ENCODE assay signal across 16 cellular contexts in genomic region chr21:15831497-15831896, GRCh38.
DNase-seq lines count a peak whose midpoint lies in the region; ATAC-seq and TF ChIP-seq lines count a peak whose summit lies in the region.
"Had no signal": no experiment of that assay in that cellular context is flagged by ENCODE, and none has a peak within 500 bp of the region (broad histone marks: within the 10 kb centered on the region; RNA-seq: fewer than 3 reads in every experiment).

No MANE protein-coding gene starts in this region.

- H3K36me3 Mint-ChIP-seq in activated CD8-positive, alpha-beta memory T cell treated with anti-CD3 and anti-CD28 coated beads, Interleukin-2, amount 10 ng/mL, durations not matched to agents 7 days and 5 days = peaks cover 33% of the 10 kb centered on the region
- H3K36me3 Mint-ChIP-seq in central memory CD8-positive, alpha-beta T cell (ENCODE audit: insufficient read depth) = peaks cover 42% of the 10 kb centered on the region
- H3K36me3 Mint-ChIP-seq in natural killer cell = peaks cover 5% of the 10 kb centered on the region

- H3K27ac Mint-ChIP-seq in activated CD8-positive, alpha-beta memory T cell treated with anti-CD3 and anti-CD28 coated beads, Interleukin-2, amount 10 ng/mL, durations not matched to agents 7 days and 5 days = peak overlapping the region; percentile 76
- peak overlapping the region; percentile 8 for H3K27ac Mint-ChIP-seq in central memory CD8-positive, alpha-beta T cell (ENCODE audit: low read depth)
- peak overlapping the region; percentile 33 to 68 for H3K27ac Mint-ChIP-seq in natural killer cell
- H3K27ac Mint-ChIP-seq: CD14-positive monocyte; CD4-positive, alpha-beta memory T cell; H9 had no signal

- ATAC-seq in activated CD8-positive, alpha-beta memory T cell treated with anti-CD3 and anti-CD28 coated beads, Interleukin-2, amount 10 ng/mL, durations not matched to agents 7 days and 5 days = peak; percentile 91
- peak; percentile 81 for ATAC-seq in central memory CD8-positive, alpha-beta T cell (replicated peaks; ENCODE audit: extremely low read depth, poor library complexity, severe bottlenecking)
- peak; percentile 58 to 86 (median 70) for ATAC-seq in natural killer cell
- ATAC-seq: A549 had no signal

- intact Hi-C loops in natural killer cell (cut with micrococcal nuclease) = no loop called here

- H3K4me3 Mint-ChIP-seq in activated CD8-positive, alpha-beta memory T cell treated with anti-CD3 and anti-CD28 coated beads, Interleukin-2, amount 10 ng/mL, durations not matched to agents 7 days and 5 days = no peak overlapping the region
- no peak overlapping the region for H3K4me3 Mint-ChIP-seq in central memory CD8-positive, alpha-beta T cell
- H3K4me3 Mint-ChIP-seq in natural killer cell = peak overlapping the region; percentile 56
- H3K4me3 Mint-ChIP-seq: CD14-positive monocyte; CD4-positive, alpha-beta memory T cell; H9 had no signal

- CTCF ChIA-PET in activated CD8-positive, alpha-beta memory T cell treated with anti-CD3 and anti-CD28 coated beads, Interleukin-2, amount 10 ng/mL, durations not matched to agents 7 days and 5 days (lab: Charles Lee) = no interaction called here

- H3K27me3 Mint-ChIP-seq in activated CD8-positive, alpha-beta memory T cell treated with anti-CD3 and anti-CD28 coated beads, Interleukin-2, amount 10 ng/mL, durations not matched to agents 7 days and 5 days = no peaks in the 10 kb centered on the region
- H3K27me3 Mint-ChIP-seq in central memory CD8-positive, alpha-beta T cell = no peaks in the 10 kb centered on the region
- H3K27me3 Mint-ChIP-seq in natural killer cell (ENCODE audit: low read depth in 2 of 2) = no peaks in the 10 kb centered on the region
- H3K27me3 Mint-ChIP-seq: CD4-positive, alpha-beta memory T cell had no signal

- H3K4me3 ChIP-seq in Jurkat, Clone E6-1 (ENCODE audit: low read length) = no peak overlapping the region
- H3K4me3 ChIP-seq: A549, BLaER1 had no signal

- TF ChIP-seq CTCF in natural killer cell (IDR thresholded peaks at IDR 0.05) = no peak

- H3K9me3 Mint-ChIP-seq in activated CD8-positive, alpha-beta memory T cell treated with anti-CD3 and anti-CD28 coated beads, Interleukin-2, amount 10 ng/mL, durations not matched to agents 7 days and 5 days (ENCODE audit: low read depth) = no peaks in the 10 kb centered on the region
- H3K9me3 Mint-ChIP-seq in central memory CD8-positive, alpha-beta T cell = no peaks in the 10 kb centered on the region
- no peaks in the 10 kb centered on the region for H3K9me3 Mint-ChIP-seq in natural killer cell
- H3K9me3 Mint-ChIP-seq: CD14-positive monocyte; CD4-positive, alpha-beta memory T cell; H9 had no signal

- H3K4me1 Mint-ChIP-seq in activated CD8-positive, alpha-beta memory T cell treated with anti-CD3 and anti-CD28 coated beads, Interleukin-2, amount 10 ng/mL, durations not matched to agents 7 days and 5 days = peaks cover 17% of the 10 kb centered on the region
- H3K4me1 Mint-ChIP-seq in central memory CD8-positive, alpha-beta T cell = peaks cover 30% of the 10 kb centered on the region
- peaks cover 14 to 20% of the 10 kb centered on the region in 2 donors for H3K4me1 Mint-ChIP-seq in natural killer cell
- H3K4me1 Mint-ChIP-seq: CD14-positive monocyte, H9 had no signal

- no peak for DNase-seq in activated CD8-positive, alpha-beta memory T cell treated with anti-CD3 and anti-CD28 coated beads, Interleukin-2, amount 10 ng/mL, durations not matched to agents 7 days and 5 days
- DNase-seq in activated CD8-positive, alpha-beta memory T cell treated with anti-CD3 and anti-CD28 coated beads, Interleukin-2, amount 50 U/mL, for 4 hours = no peak
- DNase-seq in Jurkat, Clone E6-1 (ENCODE audit: low read depth, low spot score) = peak; percentile 8
- no peak for DNase-seq in central memory CD8-positive, alpha-beta T cell (ENCODE audit: low spot score in 2 of 2)
- DNase-seq in natural killer cell (no peak), AG20443 (ENCODE audit: low spot score) (no peak), NCI-H2196 (lab: John Stamatoyannopoulos, UW; ENCODE audit: unreplicated experiment) (no peak), HK-2 (ENCODE audit: unreplicated experiment) (no peak)
- DNase-seq: CD4-positive, alpha-beta memory T cell; COR-L47; DMS 273 treated with DMSO at 0.1 percent for 48 hours; DMS53; H9 had no signal

Comparison
In these comparisons a context has a peak if more than half of its experiments do, and no peak if none do; other contexts are left out.
1. H3K27ac Mint-ChIP-seq: peak in every context shown above with its lines; median percentile 76 in activated CD8-positive, alpha-beta memory T cell treated with anti-CD3 and anti-CD28 coated beads, Interleukin-2, amount 10 ng/mL, durations not matched to agents 7 days and 5 days; 50 in natural killer cell; 8 in central memory CD8-positive, alpha-beta T cell.